In the genomic region with DNA sequence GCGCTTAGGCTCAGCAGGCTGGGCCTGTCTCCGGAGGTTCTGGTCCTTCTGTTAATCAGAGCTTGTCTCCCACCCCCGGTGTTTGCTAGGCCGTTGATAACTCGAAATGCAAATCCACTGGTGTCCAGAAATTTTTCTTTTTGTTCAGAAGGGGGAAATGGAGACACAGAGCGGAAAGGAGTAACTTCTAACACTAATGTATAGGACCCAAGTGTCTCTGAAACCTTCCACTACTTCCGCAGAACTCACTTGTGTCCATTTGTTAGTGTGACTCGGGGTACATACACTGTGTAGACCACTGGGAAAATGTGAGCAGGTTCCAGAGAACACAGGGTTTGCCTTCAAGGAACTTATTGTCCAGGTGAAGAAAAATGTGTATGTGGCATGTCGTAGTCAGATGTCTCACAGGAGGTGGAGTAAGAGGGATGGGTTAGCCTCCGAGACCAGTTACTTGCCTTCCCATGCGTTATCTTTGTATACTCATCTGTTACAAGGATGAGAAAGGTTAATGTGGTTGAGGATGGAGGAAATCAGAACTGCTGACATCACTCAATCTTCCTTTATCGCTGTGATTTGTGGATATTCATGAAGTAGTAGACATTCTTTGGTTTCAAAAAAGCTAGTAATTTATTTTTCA, we compare ENCODE assay signal across 8 cellular contexts. TPM values are rescaled to one million over a fixed set of nuclear protein-coding genes. Genes with fewer than 3 reads are reported as not detected.
DNase-seq lines count a peak whose midpoint lies in the region; ATAC-seq and TF ChIP-seq lines count a peak whose summit lies in the region.

No MANE protein-coding gene starts in this region.

- H3K9me3 ChIP-seq in DND-41 (ENCODE audit: insufficient read depth, low read length, severe bottlenecking) = no peaks in the 10 kb centered on the region

- no peaks in the 10 kb centered on the region for H3K27me3 Mint-ChIP-seq in neural crest cell (ENCODE audit: low read depth)

- H3K4me1 ChIP-seq in DND-41 (ENCODE audit: insufficient read depth, low read length) = peaks cover 33% of the 10 kb centered on the region

- H3K9ac ChIP-seq in DND-41 (ENCODE audit: low read depth, low read length) = peak overlapping the region; percentile 98

- peak overlapping the region; percentile 92 for H3K4me3 Mint-ChIP-seq in neural crest cell

- peak overlapping the region; percentile 99 for H2AFZ ChIP-seq in DND-41 (ENCODE audit: low read depth, low read length)

- H3K27ac Mint-ChIP-seq in neural crest cell (ENCODE audit: unreplicated experiment) = peak overlapping the region; percentile 74

- DNase-seq in DND-41 = peak; percentile 23
- DNase-seq in LNCaP clone FGC (ENCODE audit: low read depth) = no peak
- DNase-seq in activated T-cell treated with anti-CD3 and anti-CD28 coated beads for 24 hours (ENCODE audit: low read depth) = peak; percentile 7
- DNase-seq in fibroblast of peridontal ligament (ENCODE audit: extremely low read depth) = peak; percentile 55
- DNase-seq in neural crest cell (ENCODE audit: low read depth, low spot score) = no peak
- DNase-seq in middle frontal gyrus (ENCODE audit: extremely low spot score, low spot score) = no peak

- no peaks in the 10 kb centered on the region for H3K27me3 ChIP-seq in DND-41 (ENCODE audit: insufficient read depth, low read length, poor library complexity)

- peaks cover 67% of the 10 kb centered on the region for H3K79me2 ChIP-seq in DND-41 (ENCODE audit: insufficient read depth, low read length)

- peaks cover 31% of the 10 kb centered on the region for H4K20me1 ChIP-seq in DND-41 (ENCODE audit: insufficient read depth, low read length)

- no peaks in the 10 kb centered on the region for H3K9me3 Mint-ChIP-seq in neural crest cell

- peaks cover 42% of the 10 kb centered on the region for H3K4me1 Mint-ChIP-seq in neural crest cell

- ATAC-seq in DND-41 (ENCODE audit: insufficient read depth, low read depth) = peak; percentile 49
- peak; percentile 27 for ATAC-seq in GM21619 (IDR thresholded peaks at IDR 0.05; ENCODE audit: unreplicated experiment)
- ATAC-seq in GM19452 (IDR thresholded peaks at IDR 0.05; ENCODE audit: unreplicated experiment) = no peak

- TF ChIP-seq CTCF in DND-41 (IDR thresholded peaks at IDR 0.05; ENCODE audit: borderline replicate concordance, extremely low read depth, low read length, poor library complexity, severe bottlenecking) = no peak
- TF ChIP-seq CTCF in LNCaP clone FGC (IDR thresholded peaks at IDR 0.05; ENCODE audit: control insufficient read depth, extremely low read depth, insufficient read depth) = no peak
- no peak for TF ChIP-seq CTCF in neural crest cell (conservative IDR thresholded peaks at IDR 0.05)

- H3K36me3 Mint-ChIP-seq in neural crest cell (ENCODE audit: low read depth) = no peaks in the 10 kb centered on the region

- H3K27ac ChIP-seq in DND-41 (ENCODE audit: low read length) = peak overlapping the region; percentile 93

- H3K36me3 ChIP-seq in DND-41 (ENCODE audit: insufficient read depth, low read length) = peaks cover 13% of the 10 kb centered on the region

- peak overlapping the region; percentile 76 for H3K4me2 ChIP-seq in DND-41 (ENCODE audit: insufficient read depth, low read length)

- H3K4me3 ChIP-seq in DND-41 (ENCODE audit: low read depth in 1 of 2, low read length in 2 of 2) = peak overlapping the region; percentile 79 to 96
- H3K4me3 ChIP-seq in LNCaP clone FGC (ENCODE audit: low read depth, low read length) = peak overlapping the region; percentile 90

RNA-seq across cellular contexts. Expression of a gene that starts 0.8 kb away (rescaled TPM):
- total RNA-seq in neural crest cell = 122 and 128 TPM in 2 replicates

RNA-seq across cellular contexts. Expression of a gene that starts 7.3 kb away (rescaled TPM):
- 24.2 and 24.4 TPM in 2 replicates for total RNA-seq in neural crest cell

RNA-seq across cellular contexts. Expression of a gene that starts 34.4 kb away (rescaled TPM):
- total RNA-seq in neural crest cell = 108 and 120 TPM in 2 replicates

RNA-seq across cellular contexts. Expression of a gene that starts 42.0 kb away (rescaled TPM):
- 27.6 and 28.6 TPM in 2 replicates for total RNA-seq in neural crest cell

RNA-seq across cellular contexts. Expression of a gene that starts 45.8 kb away (rescaled TPM):
- total RNA-seq in neural crest cell = 1.1 and 1.2 TPM in 2 replicates

Comparison
In these comparisons a context has a peak if more than half of its experiments do, and no peak if none do; other contexts are left out.
1. DNase-seq: peak in DND-41 (single experiment), activated T-cell treated with anti-CD3 and anti-CD28 coated beads for 24 hours (single experiment) and fibroblast of peridontal ligament (single experiment); none in LNCaP clone FGC (single experiment), neural crest cell (single experiment) and middle frontal gyrus (single experiment).